ENCODE assay signal across 1 cellular context in the genomic region with DNA sequence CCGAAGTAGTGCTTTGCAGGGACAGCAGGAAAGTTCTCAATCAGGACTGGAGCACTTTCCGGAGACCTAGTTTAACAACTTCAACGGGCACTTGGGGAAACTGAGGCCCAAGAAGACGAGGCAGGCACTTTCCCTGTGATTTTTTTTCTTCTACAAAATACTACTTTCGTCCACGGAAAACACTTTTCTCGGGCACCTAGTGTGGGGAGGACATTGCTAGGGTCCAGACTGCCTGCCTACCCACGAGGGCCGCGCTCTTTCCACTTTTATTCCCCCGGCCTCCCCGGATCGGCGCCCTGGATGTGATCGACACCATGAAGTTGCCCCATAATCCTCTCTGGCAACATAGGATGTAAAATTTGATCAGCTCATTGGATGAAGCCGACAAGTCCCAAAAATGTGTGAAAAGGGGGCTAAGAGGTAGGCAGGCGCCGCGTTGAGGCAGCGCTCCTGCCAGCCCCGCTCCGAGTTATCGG.
TF ChIP-seq lines count a peak whose summit lies in the region.

No MANE protein-coding gene starts in this region.

TF ChIP-seq in SK-N-SH, 30 proteins besides CTCF, POLR2A, EP300 and RAD21 (continued from another document):
- TF ChIP-seq JUND (IDR thresholded peaks at IDR 0.05) (no peak), YY1 (IDR thresholded peaks at IDR 0.05; ENCODE audit: low read depth) (no peak), MAX (IDR thresholded peaks at IDR 0.05; ENCODE audit: low read depth) (no peak)
- TF ChIP-seq, protein P1, sequence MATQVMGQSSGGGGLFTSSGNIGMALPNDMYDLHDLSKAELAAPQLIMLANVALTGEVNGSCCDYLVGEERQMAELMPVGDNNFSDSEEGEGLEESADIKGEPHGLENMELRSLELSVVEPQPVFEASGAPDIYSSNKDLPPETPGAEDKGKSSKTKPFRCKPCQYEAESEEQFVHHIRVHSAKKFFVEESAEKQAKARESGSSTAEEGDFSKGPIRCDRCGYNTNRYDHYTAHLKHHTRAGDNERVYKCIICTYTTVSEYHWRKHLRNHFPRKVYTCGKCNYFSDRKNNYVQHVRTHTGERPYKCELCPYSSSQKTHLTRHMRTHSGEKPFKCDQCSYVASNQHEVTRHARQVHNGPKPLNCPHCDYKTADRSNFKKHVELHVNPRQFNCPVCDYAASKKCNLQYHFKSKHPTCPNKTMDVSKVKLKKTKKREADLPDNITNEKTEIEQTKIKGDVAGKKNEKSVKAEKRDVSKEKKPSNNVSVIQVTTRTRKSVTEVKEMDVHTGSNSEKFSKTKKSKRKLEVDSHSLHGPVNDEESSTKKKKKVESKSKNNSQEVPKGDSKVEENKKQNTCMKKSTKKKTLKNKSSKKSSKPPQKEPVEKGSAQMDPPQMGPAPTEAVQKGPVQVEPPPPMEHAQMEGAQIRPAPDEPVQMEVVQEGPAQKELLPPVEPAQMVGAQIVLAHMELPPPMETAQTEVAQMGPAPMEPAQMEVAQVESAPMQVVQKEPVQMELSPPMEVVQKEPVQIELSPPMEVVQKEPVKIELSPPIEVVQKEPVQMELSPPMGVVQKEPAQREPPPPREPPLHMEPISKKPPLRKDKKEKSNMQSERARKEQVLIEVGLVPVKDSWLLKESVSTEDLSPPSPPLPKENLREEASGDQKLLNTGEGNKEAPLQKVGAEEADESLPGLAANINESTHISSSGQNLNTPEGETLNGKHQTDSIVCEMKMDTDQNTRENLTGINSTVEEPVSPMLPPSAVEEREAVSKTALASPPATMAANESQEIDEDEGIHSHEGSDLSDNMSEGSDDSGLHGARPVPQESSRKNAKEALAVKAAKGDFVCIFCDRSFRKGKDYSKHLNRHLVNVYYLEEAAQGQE (IDR thresholded peaks at IDR 0.05; ENCODE audit: low read depth, low read length): no peak
